In the genomic region with DNA sequence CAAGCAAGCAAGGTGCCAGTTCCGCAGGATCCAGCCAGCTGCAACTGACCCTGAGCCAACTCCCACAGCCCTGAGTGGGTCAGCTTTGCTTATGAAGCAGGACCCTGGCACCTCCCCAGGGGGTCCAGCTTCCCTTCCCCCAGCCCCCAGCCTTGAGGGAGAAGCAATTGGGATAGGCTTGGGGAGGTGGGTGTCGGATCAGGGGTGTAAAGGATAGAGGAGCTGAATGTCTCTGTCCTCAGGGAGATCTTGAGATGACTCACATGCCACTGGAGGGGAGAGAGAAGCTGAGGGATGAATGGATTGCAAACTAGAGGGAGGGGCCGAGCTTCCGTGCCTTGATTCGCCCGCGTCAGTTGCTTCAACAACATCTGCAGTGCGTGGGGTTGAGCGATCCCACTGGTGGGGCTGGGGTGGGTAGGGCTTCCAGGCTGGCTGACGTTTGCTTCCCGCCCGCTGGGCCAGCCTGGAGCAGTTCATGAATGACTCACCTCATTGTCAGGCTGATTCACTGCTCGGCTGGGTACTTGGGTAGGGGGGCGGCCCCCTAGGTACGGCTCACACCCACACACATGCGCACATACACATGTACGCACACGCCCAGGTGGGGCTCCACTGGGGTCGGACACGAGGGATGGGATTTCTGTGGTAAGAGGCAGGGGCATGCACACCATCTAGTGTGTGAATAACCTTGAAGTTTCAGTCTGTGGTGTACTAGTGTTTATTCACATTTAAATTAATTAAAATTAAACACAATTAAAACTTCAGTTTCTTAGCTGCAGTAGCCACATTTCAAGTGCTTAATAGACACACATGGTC, we compare ENCODE assay signal across 8 cellular contexts. TPM values are rescaled to one million over a fixed set of nuclear protein-coding genes. Genes with fewer than 3 reads are reported as not detected.
DNase-seq lines count a peak whose midpoint lies in the region; TF ChIP-seq lines count a peak whose summit lies in the region.

No MANE protein-coding gene starts in this region.

- TF ChIP-seq EP300 in suprapubic skin (IDR thresholded peaks at IDR 0.05) = peak; percentile 34

- H3K4me3 ChIP-seq in HEK293 (ENCODE audit: low read depth, low read length) (peak overlapping the region; percentile 25), fibroblast of mammary gland (ENCODE audit: control insufficient read depth, low read depth, low read length) (peak overlapping the region; percentile 28), suprapubic skin (peak overlapping the region; percentile 23)

- TF ChIP-seq POLR2A in suprapubic skin (IDR thresholded peaks at IDR 0.05) = no peak

- CTCF ChIA-PET in HEK293 (lab: Yijun Ruan, JAX) = interaction anchor here (0.7 to 3.4 kb wide), 8 partner anchors 14 to 336 kb away, joined by 3 to 17 read pairs (median 4); partner anchors contain the start of gene HDAC5

- H3K27ac ChIP-seq in HEK293 (ENCODE audit: extremely low read depth, low read depth, low read length) (peak overlapping the region; percentile 53), suprapubic skin (peak overlapping the region; percentile 82)

- H3K27me3 ChIP-seq in suprapubic skin = no peaks in the 10 kb centered on the region

- TF ChIP-seq CTCF in HEK293 (tag by site-specific recombination; IDR thresholded peaks at IDR 0.05) = peak; percentile 8; the same call in 1 of the 2 replicates
- TF ChIP-seq CTCF in fibroblast of mammary gland (conservative IDR thresholded peaks at IDR 0.05; ENCODE audit: control insufficient read depth, insufficient read depth, low read depth, low read length) = no peak
- no peak for TF ChIP-seq CTCF in suprapubic skin (IDR thresholded peaks at IDR 0.05)

- H3K36me3 ChIP-seq in HEK293 (ENCODE audit: control insufficient read depth in 2 of 2, insufficient read depth in 1 of 2, low read length in 2 of 2) = no peaks in the 10 kb centered on the region
- no peaks in the 10 kb centered on the region for H3K36me3 ChIP-seq in suprapubic skin

- H3K4me1 ChIP-seq in HEK293 (ENCODE audit: control insufficient read depth, insufficient read depth, low read length) (peaks cover 11% of the 10 kb centered on the region), suprapubic skin (peaks cover 37% of the 10 kb centered on the region)

- DNase-seq in 8988T (peak; percentile 79), OCI-M1 (lab: John Stamatoyannopoulos, UW) (peak; percentile 86), fibroblast of mammary gland (ENCODE audit: low read depth) (peak; percentile 100), non-pigmented ciliary epithelial cell (ENCODE audit: low read depth) (peak; percentile 98), suprapubic skin (ENCODE audit: low spot score in 2 of 2) (peak; percentile 93 to 95), cerebellar nuclear complex (lab: John Stamatoyannopoulos, UW) (no peak)
- DNase-seq in activated T-cell treated with anti-CD3 and anti-CD28 coated beads, Interleukin-2, amount 50 U/mL, for 48 hours = peak; percentile 78 to 84

- 6% methylated on average over 20 of the region's 20 CpGs for WGBS in suprapubic skin

- H3K9me3 ChIP-seq in HEK293 (ENCODE audit: control insufficient read depth, insufficient read depth, low read depth, low read length) = no peaks in the 10 kb centered on the region
- no peaks in the 10 kb centered on the region for H3K9me3 ChIP-seq in suprapubic skin

- POLR2A ChIA-PET in HEK293 (lab: Yijun Ruan, JAX) = interaction anchor here (0.9 to 2.2 kb wide), 8 partner anchors 15 to 72 kb away, joined by 3 to 27 read pairs (median 4); partner anchors contain the start of genes HDAC5 and LSM12

TF ChIP-seq in HEK293, 187 proteins besides CTCF, POLR2A, EP300 and RAD21 (continues in another document):
- TF ChIP-seq ZNF544 (tag by site-specific recombination; IDR thresholded peaks at IDR 0.05) (no peak), ZNF707 (tag by site-specific recombination; IDR thresholded peaks at IDR 0.05) (no peak), ZXDB (tag by site-specific recombination; IDR thresholded peaks at IDR 0.05) (0 out of 2 replicates have a peak, but pooled peaks have one; percentile 32), ZNF777 (tag by site-specific recombination; IDR thresholded peaks at IDR 0.05; ENCODE audit: borderline replicate concordance) (no peak), ZBTB44 (tag by site-specific recombination; IDR thresholded peaks at IDR 0.05) (no peak), ZNF561 (tag by site-specific recombination; IDR thresholded peaks at IDR 0.05; ENCODE audit: borderline replicate concordance) (peak; percentile 61; the same call in 1 of the 2 replicates), ZBTB1 (tag by site-specific recombination; IDR thresholded peaks at IDR 0.05) (0 out of 2 replicates have a peak, but pooled peaks have one; percentile 24), GLI2 (tag by site-specific recombination; IDR thresholded peaks at IDR 0.05; ENCODE audit: borderline replicate concordance, low read depth) (no peak), ZNF404 (tag by site-specific recombination; IDR thresholded peaks at IDR 0.05) (no peak), ZNF660 (tag by site-specific recombination; IDR thresholded peaks at IDR 0.05) (peak; percentile 82; the same call in 1 of the 2 replicates), ZNF133 (tag by site-specific recombination; IDR thresholded peaks at IDR 0.05) (no peak), ZNF146 (tag by site-specific recombination; IDR thresholded peaks at IDR 0.05) (no peak), FEZF1 (tag by site-specific recombination; IDR thresholded peaks at IDR 0.05) (no peak), ZNF335 (tag by site-specific recombination; conservative IDR thresholded peaks at IDR 0.05) (no peak)
- TF ChIP-seq, protein P1, sequence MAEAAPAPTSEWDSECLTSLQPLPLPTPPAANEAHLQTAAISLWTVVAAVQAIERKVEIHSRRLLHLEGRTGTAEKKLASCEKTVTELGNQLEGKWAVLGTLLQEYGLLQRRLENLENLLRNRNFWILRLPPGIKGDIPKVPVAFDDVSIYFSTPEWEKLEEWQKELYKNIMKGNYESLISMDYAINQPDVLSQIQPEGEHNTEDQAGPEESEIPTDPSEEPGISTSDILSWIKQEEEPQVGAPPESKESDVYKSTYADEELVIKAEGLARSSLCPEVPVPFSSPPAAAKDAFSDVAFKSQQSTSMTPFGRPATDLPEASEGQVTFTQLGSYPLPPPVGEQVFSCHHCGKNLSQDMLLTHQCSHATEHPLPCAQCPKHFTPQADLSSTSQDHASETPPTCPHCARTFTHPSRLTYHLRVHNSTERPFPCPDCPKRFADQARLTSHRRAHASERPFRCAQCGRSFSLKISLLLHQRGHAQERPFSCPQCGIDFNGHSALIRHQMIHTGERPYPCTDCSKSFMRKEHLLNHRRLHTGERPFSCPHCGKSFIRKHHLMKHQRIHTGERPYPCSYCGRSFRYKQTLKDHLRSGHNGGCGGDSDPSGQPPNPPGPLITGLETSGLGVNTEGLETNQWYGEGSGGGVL (tag by site-specific recombination; IDR thresholded peaks at IDR 0.05) = peak; percentile 74
- TF ChIP-seq, protein P2, sequence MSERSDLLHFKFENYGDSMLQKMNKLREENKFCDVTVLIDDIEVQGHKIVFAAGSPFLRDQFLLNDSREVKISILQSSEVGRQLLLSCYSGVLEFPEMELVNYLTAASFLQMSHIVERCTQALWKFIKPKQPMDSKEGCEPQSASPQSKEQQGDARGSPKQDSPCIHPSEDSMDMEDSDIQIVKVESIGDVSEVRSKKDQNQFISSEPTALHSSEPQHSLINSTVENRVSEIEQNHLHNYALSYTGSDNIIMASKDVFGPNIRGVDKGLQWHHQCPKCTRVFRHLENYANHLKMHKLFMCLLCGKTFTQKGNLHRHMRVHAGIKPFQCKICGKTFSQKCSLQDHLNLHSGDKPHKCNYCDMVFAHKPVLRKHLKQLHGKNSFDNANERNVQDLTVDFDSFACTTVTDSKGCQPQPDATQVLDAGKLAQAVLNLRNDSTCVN (tag by site-specific recombination; optimal IDR thresholded peaks at IDR 0.05) = peak; percentile 37
- TF ChIP-seq, protein P3, sequence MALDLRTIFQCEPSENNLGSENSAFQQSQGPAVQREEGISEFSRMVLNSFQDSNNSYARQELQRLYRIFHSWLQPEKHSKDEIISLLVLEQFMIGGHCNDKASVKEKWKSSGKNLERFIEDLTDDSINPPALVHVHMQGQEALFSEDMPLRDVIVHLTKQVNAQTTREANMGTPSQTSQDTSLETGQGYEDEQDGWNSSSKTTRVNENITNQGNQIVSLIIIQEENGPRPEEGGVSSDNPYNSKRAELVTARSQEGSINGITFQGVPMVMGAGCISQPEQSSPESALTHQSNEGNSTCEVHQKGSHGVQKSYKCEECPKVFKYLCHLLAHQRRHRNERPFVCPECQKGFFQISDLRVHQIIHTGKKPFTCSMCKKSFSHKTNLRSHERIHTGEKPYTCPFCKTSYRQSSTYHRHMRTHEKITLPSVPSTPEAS (tag by site-specific recombination; IDR thresholded peaks at IDR 0.05) = 0 out of 2 replicates have a peak, but pooled peaks have one; percentile 13

RNA-seq across cellular contexts. Expression of gene HROB, which starts 3.6 kb away (rescaled TPM):
- total RNA-seq in suprapubic skin = 1 to 10 TPM; 1.6 to 3.7 (median 2.4) TPM

RNA-seq across cellular contexts. Expression of gene HDAC5, which starts 14.7 kb away (rescaled TPM):
- 100 to 1,000 TPM; 135 to 197 (median 168) TPM for total RNA-seq in suprapubic skin

RNA-seq across cellular contexts. Expression of gene ASB16, which starts 32.4 kb away (rescaled TPM):
- total RNA-seq in suprapubic skin = not detected

RNA-seq across cellular contexts. Expression of gene TMUB2, which starts 48.7 kb away (rescaled TPM):
- total RNA-seq in suprapubic skin = 10 to 100 TPM; 31.5 to 48.8 (median 36.1) TPM

Comparison
In these comparisons a context has a peak if more than half of its experiments do, and no peak if none do; other contexts are left out.
1. DNase-seq: peak in 8988T (single experiment), OCI-M1 (single experiment), activated T-cell treated with anti-CD3 and anti-CD28 coated beads, Interleukin-2, amount 50 U/mL, for 48 hours (2 of 2), fibroblast of mammary gland (single experiment), non-pigmented ciliary epithelial cell (single experiment) and suprapubic skin (2 of 2); none in cerebellar nuclear complex (0 of 2).
2. Peak in every context shown above with its lines, with median percentiles within 50 percentile points of each other: H3K4me3 ChIP-seq.